In genomic region chr4:26484032-26484515, GRCh38 we compare ENCODE assay signal across 27 cellular contexts. TPM values are rescaled to one million over a fixed set of nuclear protein-coding genes. Genes with fewer than 3 reads are reported as not detected.
DNase-seq lines count a peak whose midpoint lies in the region; ATAC-seq, FAIRE-seq and TF ChIP-seq lines count a peak whose summit lies in the region.
"Had no signal": no experiment of that assay in that cellular context is flagged by ENCODE, and none has a peak within 500 bp of the region (broad histone marks: within the 10 kb centered on the region; RNA-seq: fewer than 3 reads in every experiment).

No MANE protein-coding gene starts in this region.

- WGBS in sigmoid colon, 2 donors: 16 to 45% methylated on average over 2 of the region's 2 CpGs
- 57 to 66% methylated on average over 2 of the region's 2 CpGs for WGBS in upper lobe of left lung, 2 donors
- WGBS in right lobe of liver (ENCODE audit: insufficient coverage, low coverage, low lambda C conversion rate, missing lambda C conversion rate): 26% methylated on average over 2 of the region's 2 CpGs

- TF ChIP-seq CTCF in AG10803 (conservative IDR thresholded peaks at IDR 0.05; ENCODE audit: low read length): no peak
- TF ChIP-seq CTCF in fibroblast of villous mesenchyme (IDR thresholded peaks at IDR 0.05; ENCODE audit: insufficient read depth, low read depth, low read length): no peak
- TF ChIP-seq CTCF in sigmoid colon (IDR thresholded peaks at IDR 0.05): no peak
- no peak for TF ChIP-seq CTCF in vagina (IDR thresholded peaks at IDR 0.05)
- no peak for TF ChIP-seq CTCF in upper lobe of left lung (IDR thresholded peaks at IDR 0.05)
- no peak for TF ChIP-seq CTCF in right lobe of liver (IDR thresholded peaks at IDR 0.05)
- no peak for TF ChIP-seq CTCF in lower lobe of right lung (IDR thresholded peaks at IDR 0.05)

- H3K4me1 ChIP-seq in sigmoid colon: peaks cover 0 to 60% (median 32%) of the 10 kb centered on the region in 4 donors
- H3K4me1 ChIP-seq in vagina: no peaks in the 10 kb centered on the region
- H3K4me1 ChIP-seq in upper lobe of left lung: no peaks in the 10 kb centered on the region
- H3K4me1 ChIP-seq in right lobe of liver: no peaks in the 10 kb centered on the region
- no peaks in the 10 kb centered on the region for H3K4me1 ChIP-seq in lower lobe of right lung

- TF ChIP-seq EP300 in sigmoid colon (IDR thresholded peaks at IDR 0.05) (peak; percentile 72 to 92 (median 79)), upper lobe of left lung (IDR thresholded peaks at IDR 0.05) (no peak)

- H3K27me3 ChIP-seq in sigmoid colon (no peaks in the 10 kb centered on the region), vagina (no peaks in the 10 kb centered on the region), upper lobe of left lung (no peaks in the 10 kb centered on the region), right lobe of liver (no peaks in the 10 kb centered on the region), lower lobe of right lung (ENCODE audit: low read depth) (no peaks in the 10 kb centered on the region)
- H3K27me3 ChIP-seq: adrenal gland, MG63 had no signal

- H3K36me3 ChIP-seq in sigmoid colon (no peaks in the 10 kb centered on the region), vagina (no peaks in the 10 kb centered on the region), upper lobe of left lung (no peaks in the 10 kb centered on the region), right lobe of liver (no peaks in the 10 kb centered on the region), lower lobe of right lung (no peaks in the 10 kb centered on the region)
- H3K36me3 ChIP-seq: adrenal gland had no signal

- H3K27ac ChIP-seq in sigmoid colon (peak overlapping the region in 3 of 4 donors; percentile 46 to 83 (median 80)), vagina (no peak overlapping the region), upper lobe of left lung (no peak overlapping the region), right lobe of liver (no peak overlapping the region), lower lobe of right lung (no peak overlapping the region)

- ATAC-seq in upper lobe of left lung (ENCODE audit: low FRiP score in 2 of 2) (no peak), right lobe of liver (no peak), lower lobe of right lung (no peak)
- ATAC-seq: HepG2, left ventricle myocardium superior, T-helper 17 cell had no signal

- H3K9me3 ChIP-seq in sigmoid colon (no peaks in the 10 kb centered on the region), vagina (no peaks in the 10 kb centered on the region), upper lobe of left lung (no peaks in the 10 kb centered on the region), right lobe of liver (no peaks in the 10 kb centered on the region), lower lobe of right lung (no peaks in the 10 kb centered on the region)
- H3K9me3 ChIP-seq: adrenal gland, MG63 had no signal

- no peak for TF ChIP-seq POLR2A in sigmoid colon (IDR thresholded peaks at IDR 0.05)
- TF ChIP-seq POLR2A in vagina (IDR thresholded peaks at IDR 0.05): no peak
- TF ChIP-seq POLR2A in upper lobe of left lung (IDR thresholded peaks at IDR 0.05): no peak
- TF ChIP-seq POLR2A in right lobe of liver (IDR thresholded peaks at IDR 0.05): no peak

- peak; percentile 66 for DNase-seq in AG10803 (ENCODE audit: low read depth)
- DNase-seq in HTR-8/SVneo (ENCODE audit: insufficient read length, low spot score): peak; percentile 14
- peak; percentile 88 for DNase-seq in fibroblast of villous mesenchyme (ENCODE audit: low read depth)
- peak; percentile 72 for DNase-seq in sigmoid colon
- no peak for DNase-seq in vagina (ENCODE audit: extremely low spot score in 2 of 2)
- DNase-seq in upper lobe of left lung: no peak
- no peak for DNase-seq in right lobe of liver
- no peak for DNase-seq in lower lobe of right lung
- DNase-seq: activated CD4-positive, alpha-beta T cell treated with anti-CD3 and anti-CD28 coated beads, Interleukin-2, amount 50 U/mL, for 4 hours; activated effector memory CD4-positive, alpha-beta T cell treated with anti-CD3 and anti-CD28 coated beads, Interleukin-2, amount 50 U/mL, for 16 hours; DMS79 treated with DMSO at 0.1 percent for 48 hours; erythroblast; glutamatergic neuron; GOT3; left ventricle myocardium superior; MG63; NCI-H1436 treated with DMSO at 0.1 percent for 48 hours; NCI-H2171; NCI-H69; SHP77 treated with DMSO at 0.1 percent for 48 hours; stimulated activated CD4-positive, alpha-beta T cell treated with anti-CD3 and anti-CD28 coated beads, Interleukin-4, amount 100 ng/mL, for 1 hour; T-helper 17 cell had no signal

- FAIRE-seq in HTR-8/SVneo (lab: Jason Lieb, UNC): no peak
- FAIRE-seq: GM18507, HepG2, urothelium cell line had no signal

- H3K4me3 ChIP-seq in AG10803 (ENCODE audit: low read length): no peak overlapping the region
- no peak overlapping the region for H3K4me3 ChIP-seq in fibroblast of villous mesenchyme (ENCODE audit: low read depth, low read length)
- no peak overlapping the region for H3K4me3 ChIP-seq in sigmoid colon
- H3K4me3 ChIP-seq in vagina: no peak overlapping the region
- H3K4me3 ChIP-seq in upper lobe of left lung: no peak overlapping the region
- H3K4me3 ChIP-seq in right lobe of liver: no peak overlapping the region
- H3K4me3 ChIP-seq in lower lobe of right lung: no peak overlapping the region
- H3K4me3 ChIP-seq: adrenal gland, MG63 had no signal

- intact Hi-C loops in sigmoid colon (cut with DNase I) (loop anchor here (5.0 kb wide), 2 partner anchors 162 to 342 kb away; partner anchors contain the start of gene RBPJ), vagina (cut with DNase I) (no loop called here), right lobe of liver (cut with DNase I) (no loop called here), lower lobe of right lung (cut with DNase I) (no loop called here)

RNA-seq across cellular contexts. Expression of gene CCKAR, which starts 6.2 kb away (rescaled TPM):
- total RNA-seq in fibroblast of villous mesenchyme (0.43 TPM in 1 of 2 replicates, not detected in the other), sigmoid colon (not detected), vagina (0.74 TPM), upper lobe of left lung (not detected), right lobe of liver (not detected), lower lobe of right lung (not detected)
- polyA plus RNA-seq in sigmoid colon: under 1 TPM in 1 of 3 donors, not detected in 2; 0.60 TPM
- total RNA-seq: HepG2, left ventricle myocardium superior, skeletal muscle tissue, T-helper 17 cell had no signal
- polyA plus RNA-seq: adrenal gland, HepG2 had no signal

Comparison
In these comparisons a context has a peak if more than half of its experiments do, and no peak if none do; other contexts are left out.
1. DNase-seq: peak in AG10803 (single experiment), HTR-8/SVneo (single experiment), fibroblast of villous mesenchyme (single experiment) and sigmoid colon (single experiment); none in vagina (0 of 2), upper lobe of left lung (0 of 2), right lobe of liver (0 of 3) and lower lobe of right lung (single experiment).
2. H3K27ac ChIP-seq: peak in sigmoid colon (3 of 4); none in vagina (single experiment), upper lobe of left lung (0 of 4), right lobe of liver (0 of 3) and lower lobe of right lung (single experiment).